Comparison of ENCODE assay signal across 1 cellular context in the genomic region with DNA sequence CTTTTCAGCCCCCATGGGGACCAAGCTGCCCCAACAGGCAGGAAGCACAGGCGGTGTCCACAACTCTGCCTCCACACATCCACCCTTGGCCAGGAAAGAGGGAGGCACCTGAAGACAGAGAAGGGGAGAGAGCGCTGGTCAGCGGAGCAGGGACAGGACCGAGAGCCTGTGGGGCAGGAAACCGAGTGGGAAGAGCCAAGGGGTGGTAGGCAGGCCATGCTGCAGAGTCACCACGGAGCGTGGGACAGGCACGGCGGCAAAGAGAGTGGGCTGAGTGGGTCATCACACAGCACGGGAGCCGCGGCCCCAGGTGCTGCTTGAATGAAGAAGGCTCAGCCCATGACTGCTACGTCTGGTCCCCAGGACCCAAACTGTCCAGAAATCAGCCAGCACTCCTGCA.
A peak's percentile ranks its signal among the peaks of the same experiment; 100 is the strongest.
TF ChIP-seq lines count a peak whose summit lies in the region.

No MANE protein-coding gene starts in this region.

TF ChIP-seq in HepG2, 621 proteins besides CTCF, POLR2A, EP300 and RAD21:
- TF ChIP-seq, protein P1, sequence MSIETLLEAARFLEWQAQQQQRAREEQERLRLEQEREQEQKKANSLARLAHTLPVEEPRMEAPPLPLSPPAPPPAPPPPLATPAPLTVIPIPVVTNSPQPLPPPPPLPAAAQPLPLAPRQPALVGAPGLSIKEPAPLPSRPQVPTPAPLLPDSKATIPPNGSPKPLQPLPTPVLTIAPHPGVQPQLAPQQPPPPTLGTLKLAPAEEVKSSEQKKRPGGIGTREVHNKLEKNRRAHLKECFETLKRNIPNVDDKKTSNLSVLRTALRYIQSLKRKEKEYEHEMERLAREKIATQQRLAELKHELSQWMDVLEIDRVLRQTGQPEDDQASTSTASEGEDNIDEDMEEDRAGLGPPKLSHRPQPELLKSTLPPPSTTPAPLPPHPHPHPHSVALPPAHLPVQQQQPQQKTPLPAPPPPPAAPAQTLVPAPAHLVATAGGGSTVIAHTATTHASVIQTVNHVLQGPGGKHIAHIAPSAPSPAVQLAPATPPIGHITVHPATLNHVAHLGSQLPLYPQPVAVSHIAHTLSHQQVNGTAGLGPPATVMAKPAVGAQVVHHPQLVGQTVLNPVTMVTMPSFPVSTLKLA (IDR thresholded peaks at IDR 0.05): no peak
- TF ChIP-seq, protein P2, sequence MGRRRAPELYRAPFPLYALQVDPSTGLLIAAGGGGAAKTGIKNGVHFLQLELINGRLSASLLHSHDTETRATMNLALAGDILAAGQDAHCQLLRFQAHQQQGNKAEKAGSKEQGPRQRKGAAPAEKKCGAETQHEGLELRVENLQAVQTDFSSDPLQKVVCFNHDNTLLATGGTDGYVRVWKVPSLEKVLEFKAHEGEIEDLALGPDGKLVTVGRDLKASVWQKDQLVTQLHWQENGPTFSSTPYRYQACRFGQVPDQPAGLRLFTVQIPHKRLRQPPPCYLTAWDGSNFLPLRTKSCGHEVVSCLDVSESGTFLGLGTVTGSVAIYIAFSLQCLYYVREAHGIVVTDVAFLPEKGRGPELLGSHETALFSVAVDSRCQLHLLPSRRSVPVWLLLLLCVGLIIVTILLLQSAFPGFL (CRISPR knock-in tag; IDR thresholded peaks at IDR 0.05): no peak
- TF ChIP-seq SP5 (CRISPR knock-in tag; IDR thresholded peaks at IDR 0.05; ENCODE audit: borderline replicate concordance, low read depth) (no peak), DR1 (CRISPR knock-in tag; IDR thresholded peaks at IDR 0.05) (no peak), MAF1 (CRISPR knock-in tag; IDR thresholded peaks at IDR 0.05; ENCODE audit: borderline replicate concordance) (no peak)
- TF ChIP-seq, protein P3, sequence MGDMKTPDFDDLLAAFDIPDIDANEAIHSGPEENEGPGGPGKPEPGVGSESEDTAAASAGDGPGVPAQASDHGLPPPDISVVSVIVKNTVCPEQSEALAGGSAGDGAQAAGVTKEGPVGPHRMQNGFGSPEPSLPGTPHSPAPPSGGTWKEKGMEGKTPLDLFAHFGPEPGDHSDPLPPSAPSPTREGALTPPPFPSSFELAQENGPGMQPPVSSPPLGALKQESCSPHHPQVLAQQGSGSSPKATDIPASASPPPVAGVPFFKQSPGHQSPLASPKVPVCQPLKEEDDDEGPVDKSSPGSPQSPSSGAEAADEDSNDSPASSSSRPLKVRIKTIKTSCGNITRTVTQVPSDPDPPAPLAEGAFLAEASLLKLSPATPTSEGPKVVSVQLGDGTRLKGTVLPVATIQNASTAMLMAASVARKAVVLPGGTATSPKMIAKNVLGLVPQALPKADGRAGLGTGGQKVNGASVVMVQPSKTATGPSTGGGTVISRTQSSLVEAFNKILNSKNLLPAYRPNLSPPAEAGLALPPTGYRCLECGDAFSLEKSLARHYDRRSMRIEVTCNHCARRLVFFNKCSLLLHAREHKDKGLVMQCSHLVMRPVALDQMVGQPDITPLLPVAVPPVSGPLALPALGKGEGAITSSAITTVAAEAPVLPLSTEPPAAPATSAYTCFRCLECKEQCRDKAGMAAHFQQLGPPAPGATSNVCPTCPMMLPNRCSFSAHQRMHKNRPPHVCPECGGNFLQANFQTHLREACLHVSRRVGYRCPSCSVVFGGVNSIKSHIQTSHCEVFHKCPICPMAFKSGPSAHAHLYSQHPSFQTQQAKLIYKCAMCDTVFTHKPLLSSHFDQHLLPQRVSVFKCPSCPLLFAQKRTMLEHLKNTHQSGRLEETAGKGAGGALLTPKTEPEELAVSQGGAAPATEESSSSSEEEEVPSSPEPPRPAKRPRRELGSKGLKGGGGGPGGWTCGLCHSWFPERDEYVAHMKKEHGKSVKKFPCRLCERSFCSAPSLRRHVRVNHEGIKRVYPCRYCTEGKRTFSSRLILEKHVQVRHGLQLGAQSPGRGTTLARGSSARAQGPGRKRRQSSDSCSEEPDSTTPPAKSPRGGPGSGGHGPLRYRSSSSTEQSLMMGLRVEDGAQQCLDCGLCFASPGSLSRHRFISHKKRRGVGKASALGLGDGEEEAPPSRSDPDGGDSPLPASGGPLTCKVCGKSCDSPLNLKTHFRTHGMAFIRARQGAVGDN (CRISPR knock-in tag; IDR thresholded peaks at IDR 0.05): 0 out of 2 replicates have a peak, but pooled peaks have one; percentile 9
